In genomic region chrX:130376077-130376476, GRCh38 we compare ENCODE assay signal across 39 cellular contexts. TPM values are rescaled to one million over a fixed set of nuclear protein-coding genes. Genes with fewer than 3 reads are reported as not detected.
"Had no signal": no experiment of that assay in that cellular context is flagged by ENCODE, and none has a peak within 500 bp of the region (broad histone marks: within the 10 kb centered on the region; RNA-seq: fewer than 3 reads in every experiment).

No MANE protein-coding gene starts in this region.

- H3K27me3 ChIP-seq: MG63 had no signal

- H3K4me3 ChIP-seq: MG63 had no signal

- H3K36me3 ChIP-seq: MG63 had no signal

- DNase-seq: Karpas-422, Kasumi-1, MG63, MM.1S, MV-4-11, NCI-H1048, NCI-H1092, NCI-H1092 treated with DMSO at 0.1 percent for 48 hours, NCI-H1105, NCI-H1105 treated with DMSO at 0.1 percent for 48 hours, NCI-H1417, NCI-H1417 treated with DMSO at 0.1 percent for 48 hours, NCI-H1436, NCI-H1436 treated with DMSO at 0.1 percent for 48 hours, NCI-H146, NCI-H1694, NCI-H1694 treated with DMSO at 0.1 percent for 48 hours, NCI-H187, NCI-H187 treated with DMSO at 0.1 percent for 48 hours, NCI-H1930, NCI-H2029, NCI-H2029 treated with DMSO at 0.1 percent for 48 hours, NCI-H2081, NCI-H2081 treated with DMSO at 0.1 percent for 48 hours, NCI-H2107, NCI-H2171, NCI-H2171 treated with DMSO at 0.1 percent for 48 hours, NCI-H2227 treated with DMSO at 0.1 percent for 48 hours, NCI-H226, NCI-H345, NCI-H446, NCI-H446 treated with DMSO at 0.1 percent for 48 hours, NCI-H510A, NCI-H510A treated with DMSO at 0.1 percent for 48 hours, NCI-H524 had no signal

- H3K9me3 ChIP-seq: MG63 had no signal

RNA-seq across cellular contexts. Expression of gene GPR119, which starts 9.4 kb away (rescaled TPM):
- total RNA-seq: LHCN-M2, M059J, MCF 10A, NCI-H460 had no signal
